Comparison of ENCODE assay signal across 32 cellular contexts in the genomic region with DNA sequence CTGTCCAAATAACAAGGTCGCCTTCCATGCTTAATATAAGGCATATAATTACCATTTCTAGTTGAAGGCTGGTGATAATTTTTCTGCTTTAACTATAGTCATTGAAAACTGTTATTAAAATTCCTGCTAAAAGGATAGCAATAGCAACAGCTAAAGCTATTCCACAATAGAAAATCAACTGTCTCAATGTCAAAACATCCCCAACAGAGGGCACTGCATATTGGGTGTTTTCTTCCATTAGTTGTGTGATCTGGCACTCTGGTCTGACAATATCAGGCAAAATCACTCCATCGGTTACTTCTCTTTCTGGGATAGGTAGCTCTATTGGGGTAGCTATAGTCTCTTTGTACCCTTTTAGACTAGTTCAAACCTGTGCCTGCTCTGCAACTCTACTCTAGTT. TPM values are rescaled to one million over a fixed set of nuclear protein-coding genes. Genes with fewer than 3 reads are reported as not detected.
DNase-seq lines count a peak whose midpoint lies in the region; ATAC-seq and TF ChIP-seq lines count a peak whose summit lies in the region.
"Had no signal": no experiment of that assay in that cellular context is flagged by ENCODE, and none has a peak within 500 bp of the region (broad histone marks: within the 10 kb centered on the region; RNA-seq: fewer than 3 reads in every experiment).

No MANE protein-coding gene starts in this region.

- BruUV-seq in HCT116 (replicated peaks; lab: Mats Ljungman, UMichigan): no TSS peak
- no TSS peak for BruUV-seq in OCI-LY7 (replicated peaks; lab: Mats Ljungman, UMichigan)

- intact Hi-C loops in HCT116 (cut with micrococcal nuclease) (no loop called here), OCI-LY7 (cut with micrococcal nuclease; ENCODE audit: unreplicated experiment) (no loop called here), uterus (cut with DNase I; ENCODE audit: low total_unique reads) (no loop called here)

- no peak overlapping the region for H2AFZ ChIP-seq in HCT116 (ENCODE audit: low read depth, low read length, poor library complexity, severe bottlenecking)
- H2AFZ ChIP-seq in OCI-LY7 (ENCODE audit: low read length): no peak overlapping the region

- TF ChIP-seq CTCF in 22Rv1 (IDR thresholded peaks at IDR 0.05): peak; percentile 25
- peak in 2 of 3 experiments; percentile 19 to 27; a peak in 2 of 6 replicates for TF ChIP-seq CTCF in HCT116 (IDR thresholded peaks at IDR 0.05 in 2 of 3, conservative IDR thresholded peaks at IDR 0.05 in 1 of 3; ENCODE audit: borderline replicate concordance in 1 of 3, insufficient read depth in 1 of 3, low read depth in 2 of 3, low read length in 2 of 3)
- peak; percentile 35 for TF ChIP-seq CTCF in OCI-LY7 (conservative IDR thresholded peaks at IDR 0.05; ENCODE audit: low read length)
- no peak for TF ChIP-seq CTCF in epithelial cell of esophagus (IDR thresholded peaks at IDR 0.05; ENCODE audit: insufficient read depth, low read depth, low read length, missing control alignments)
- TF ChIP-seq CTCF in uterus (IDR thresholded peaks at IDR 0.05): no peak

- H3K79me2 ChIP-seq in HCT116 (ENCODE audit: insufficient read depth, low read length) (no peaks in the 10 kb centered on the region), OCI-LY7 (ENCODE audit: insufficient read depth, low read depth, low read length) (no peaks in the 10 kb centered on the region)

- no peak for TF ChIP-seq POLR2A in HCT116 (IDR thresholded peaks at IDR 0.05; ENCODE audit: borderline replicate concordance, extremely low read depth, insufficient read depth, insufficient read length)
- no peak for TF ChIP-seq POLR2A in uterus (IDR thresholded peaks at IDR 0.05)

- no peaks in the 10 kb centered on the region for H3K36me3 ChIP-seq in HCT116 (ENCODE audit: control insufficient read depth in 1 of 2, insufficient read depth in 2 of 2, low read length in 2 of 2)
- no peaks in the 10 kb centered on the region for H3K36me3 ChIP-seq in OCI-LY7 (ENCODE audit: insufficient read depth, low read length)
- H3K36me3 ChIP-seq in uterus: no peaks in the 10 kb centered on the region
- H3K36me3 ChIP-seq: suprapubic skin, upper lobe of left lung had no signal

- no peak; the same call in 1 of the 2 replicates for ATAC-seq in HCT116
- ATAC-seq: A549, left lobe of liver had no signal

- RAD21 ChIA-PET in HCT116 (lab: Charles Lee; ENCODE audit: low non-redundant PET in 1 of 2, low total read pairs in 2 of 2, uncharacterized antibody in 2 of 2, unreplicated experiment in 2 of 2): interaction anchor here in 1 of 2 experiments (0.5 kb wide), 1 partner anchor 16 kb away, joined by 3 read pairs; no protein-coding TSS in a partner anchor

- H3K27me3 ChIP-seq in HCT116 (ENCODE audit: insufficient read depth, low read length): no peaks in the 10 kb centered on the region
- H3K27me3 ChIP-seq in uterus: no peaks in the 10 kb centered on the region
- H3K27me3 ChIP-seq: suprapubic skin, upper lobe of left lung had no signal

- H3K4me1 ChIP-seq in HCT116 (ENCODE audit: control insufficient read depth in 1 of 2, insufficient read depth in 2 of 2, low read length in 2 of 2) (no peaks in the 10 kb centered on the region), OCI-LY7 (ENCODE audit: insufficient read depth, low read length, poor library complexity, severe bottlenecking) (no peaks in the 10 kb centered on the region), uterus (no peaks in the 10 kb centered on the region)
- H3K4me1 ChIP-seq: A549, upper lobe of left lung had no signal

- H4K20me1 ChIP-seq in HCT116 (ENCODE audit: insufficient read depth) (no peaks in the 10 kb centered on the region), OCI-LY7 (ENCODE audit: insufficient read depth, low read length) (no peaks in the 10 kb centered on the region)

- POLR2A ChIA-PET in HCT116 (lab: Charles Lee) (no interaction called here), OCI-LY7 (lab: Charles Lee) (no interaction called here)

- H3K9ac ChIP-seq in HCT116 (ENCODE audit: low read length): no peak overlapping the region

- H3K4me2 ChIP-seq in HCT116 (ENCODE audit: low read length) (no peak overlapping the region), OCI-LY7 (ENCODE audit: low read length) (no peak overlapping the region)
- H3K4me2 ChIP-seq: A549 had no signal

- CTCF ChIA-PET in HCT116 (lab: Charles Lee) (interaction anchor here (0.6 to 0.7 kb wide), 3 partner anchors 8 to 99 kb away, joined by 3 to 6 read pairs (median 3); no protein-coding TSS in a partner anchor), OCI-LY7 (lab: Charles Lee; ENCODE audit: unreplicated experiment) (no interaction called here)

- H3K9me2 ChIP-seq in HCT116 (ENCODE audit: insufficient read depth): no peaks in the 10 kb centered on the region
- H3K9me2 ChIP-seq in OCI-LY7 (ENCODE audit: insufficient read depth, low read length): no peaks in the 10 kb centered on the region

- H3K4me3 ChIP-seq in HCT116 (replicated peaks in 1 of 2; ENCODE audit: low read depth in 1 of 2, low read length in 2 of 2) (no peak overlapping the region), OCI-LY7 (ENCODE audit: low read depth, low read length, poor library complexity, severe bottlenecking) (no peak overlapping the region), epithelial cell of esophagus (ENCODE audit: low read length) (no peak overlapping the region), uterus (no peak overlapping the region)
- H3K4me3 ChIP-seq: A549, SK-N-MC, suprapubic skin, upper lobe of left lung had no signal

- DNase-seq in HCT116 (ENCODE audit: low read depth, low spot score): no peak
- no peak for DNase-seq in OCI-LY7 (ENCODE audit: low spot score)
- peak; percentile 20 for DNase-seq in epithelial cell of esophagus (ENCODE audit: low read depth)
- DNase-seq in effector CD4-positive, alpha-beta T cell: no peak
- no peak for DNase-seq in AG08396 (ENCODE audit: low spot score)
- no peak for DNase-seq in stimulated activated CD8-positive, alpha-beta memory T cell treated with anti-CD3 and anti-CD28 coated beads, Interleukin-4, amount 100 ng/mL, for 48 hours
- no peak for DNase-seq in uterus
- DNase-seq: activated effector memory CD4-positive, alpha-beta T cell treated with anti-CD3 and anti-CD28 coated beads, Interleukin-2, amount 50 U/mL, for 16 hours; activated naive CD8-positive, alpha-beta T cell treated with anti-CD3 and anti-CD28 coated beads for 36 hours; activated T-cell treated with anti-CD3 and anti-CD28 coated beads, Interleukin-2, amount 50 U/mL, for 24 hours; anterior cingulate cortex; CD4-positive, alpha-beta memory T cell; IMR-90; MM.1S; NCI-H1417; NCI-H2029 treated with DMSO at 0.1 percent for 48 hours; NCI-H2227 treated with DMSO at 0.1 percent for 48 hours; NCI-H526; nephron progenitor cell; NK-92 treated with Interleukin-12 subunit alpha and Interleukin-12 subunit beta, amount 100 ng/mL, for 24 hours; stimulated activated naive CD4-positive, alpha-beta T cell; upper lobe of left lung had no signal

- peak; percentile 22; the same call in 1 of the 2 replicates for TF ChIP-seq RAD21 in HCT116 (IDR thresholded peaks at IDR 0.05; ENCODE audit: low read depth)

- no peak overlapping the region for H3K27ac ChIP-seq in 22Rv1
- no peak overlapping the region for H3K27ac ChIP-seq in HCT116 (ENCODE audit: low read depth, low read length)
- no peak overlapping the region for H3K27ac ChIP-seq in OCI-LY7 (ENCODE audit: low read depth, low read length, poor library complexity, severe bottlenecking)
- H3K27ac ChIP-seq in uterus: no peak overlapping the region
- H3K27ac ChIP-seq: A549, SK-N-MC, suprapubic skin, upper lobe of left lung had no signal

- H3K9me3 ChIP-seq in HCT116 (ENCODE audit: control insufficient read depth in 1 of 2, insufficient read depth in 1 of 2, low read depth in 1 of 2, low read length in 2 of 2): no peaks in the 10 kb centered on the region
- no peaks in the 10 kb centered on the region for H3K9me3 ChIP-seq in OCI-LY7 (ENCODE audit: low read length)
- no peaks in the 10 kb centered on the region for H3K9me3 ChIP-seq in uterus
- H3K9me3 ChIP-seq: A549, suprapubic skin, upper lobe of left lung had no signal

TF ChIP-seq in HCT116, 20 proteins besides CTCF, POLR2A, EP300 and RAD21:
- TF ChIP-seq ZFX (IDR thresholded peaks at IDR 0.05) (no peak), ZNF274 (IDR thresholded peaks at IDR 0.05; ENCODE audit: low read depth, low read length) (no peak), SIN3A (IDR thresholded peaks at IDR 0.05; ENCODE audit: low read depth) (no peak), REST (IDR thresholded peaks at IDR 0.05; ENCODE audit: low read depth) (no peak)

RNA-seq across cellular contexts. Expression of gene TMPRSS11F, which starts 53.5 kb away (rescaled TPM):
- total RNA-seq in HCT116 (2021; ENCODE audit: unreplicated experiment) (not detected), OCI-LY7 (2022) (not detected in 2 replicates), uterus (not detected)
- not detected in 2 replicates for polyA plus RNA-seq in HCT116 (2012)
- not detected in 2 replicates for total RNA-seq in OCI-LY7 (2014; rRNA removed; shearing (Covaris generic))
- total RNA-seq: activated naive CD8-positive, alpha-beta T cell treated with anti-CD3 and anti-CD28 coated beads for 36 hours; CD4-positive, alpha-beta memory T cell; glomerular endothelial cell; IMR-90; left lobe of liver; osteocyte; RPMI7951; skeletal muscle tissue; T-helper 1 cell treated with Interleukin-12 subunit alpha and Interleukin-12 subunit beta and Interleukin-4 antibody, amounts not matched to agents 30 ng/mL and 1 ng/mL, for 36 hours; upper lobe of left lung had no signal
- polyA plus RNA-seq: A549; CD4-positive, alpha-beta memory T cell; IMR-90 had no signal

Comparison
In these comparisons a context has a peak if more than half of its experiments do, and no peak if none do; other contexts are left out.
1. CTCF ChIP-seq: peak in 22Rv1 (single experiment), HCT116 (2 of 3) and OCI-LY7 (single experiment); none in epithelial cell of esophagus (single experiment) and uterus (0 of 4).